ENCODE assay signal across 8 cellular contexts in genomic region chr1:183025782-183026774, GRCh38. TPM values are rescaled to one million over a fixed set of nuclear protein-coding genes. Genes with fewer than 3 reads are reported as not detected.
DNase-seq lines count a peak whose midpoint lies in the region; ATAC-seq and TF ChIP-seq lines count a peak whose summit lies in the region.

No MANE protein-coding gene starts in this region.

- peaks cover 21% of the 10 kb centered on the region; the same call in 1 of the 2 replicates for H3F3A ChIP-seq in SU-DHL-6 (ENCODE audit: insufficient read depth)

- WGBS in adrenal gland, 4 donors = 48 to 65% (median 52%) methylated on average over 4 of the region's 4 CpGs

- H3K9me2 ChIP-seq in SU-DHL-6 (replicated peaks; ENCODE audit: insufficient read depth, low read length) = no peaks in the 10 kb centered on the region

- H3K27me3 ChIP-seq in SU-DHL-6 (ENCODE audit: low read length) (no peaks in the 10 kb centered on the region), kidney epithelial cell (ENCODE audit: control insufficient read depth, insufficient read depth, low read length) (no peaks in the 10 kb centered on the region), adrenal gland (no peaks in the 10 kb centered on the region)

- peaks cover 9% of the 10 kb centered on the region for H3K36me3 Mint-ChIP-seq in natural killer cell
- peaks cover 4% of the 10 kb centered on the region for H3K36me3 Mint-ChIP-seq in natural killer cell treated with Interleukin-12 subunit alpha and Interleukin-12 subunit beta and Interleukin-15 and Interleukin-18, amount 100 ng/mL, for 72 hours

- TF ChIP-seq CTCF in natural killer cell (IDR thresholded peaks at IDR 0.05) (no peak), SU-DHL-6 (IDR thresholded peaks at IDR 0.05; ENCODE audit: insufficient read depth, low read length, poor library complexity, severe bottlenecking) (no peak), kidney epithelial cell (IDR thresholded peaks at IDR 0.05; ENCODE audit: insufficient read depth, low read length, poor library complexity, severe bottlenecking) (no peak), adrenal gland (IDR thresholded peaks at IDR 0.05) (no peak)

- H3K36me3 ChIP-seq in SU-DHL-6 (ENCODE audit: low read length) (peaks cover 8% of the 10 kb centered on the region; the same call in 1 of the 2 replicates), kidney epithelial cell (ENCODE audit: control insufficient read depth, insufficient read depth, low read length) (no peaks in the 10 kb centered on the region), adrenal gland (replicated peaks in 1 of 2) (no peaks in the 10 kb centered on the region)

- peak overlapping the region; percentile 82 for H3K4me2 ChIP-seq in SU-DHL-6 (ENCODE audit: low read depth, low read length, poor library complexity, severe bottlenecking)

- H3K9me3 ChIP-seq in SU-DHL-6 (ENCODE audit: insufficient read depth, low read length) (no peaks in the 10 kb centered on the region), adrenal gland (replicated peaks in 1 of 3) (no peaks in the 10 kb centered on the region)

- H4K20me1 ChIP-seq in SU-DHL-6 (ENCODE audit: low read depth, low read length) = peaks cover 24% of the 10 kb centered on the region

- DNase-seq in natural killer cell = no peak
- DNase-seq in natural killer cell treated with Interleukin-12 subunit alpha and Interleukin-12 subunit beta and Interleukin-15 and Interleukin-18, amount 100 ng/mL, for 72 hours (ENCODE audit: low spot score) = no peak
- DNase-seq in kidney epithelial cell (ENCODE audit: low read depth) = no peak
- DNase-seq in NCI-H446 (lab: John Stamatoyannopoulos, UW) = no peak
- no peak for DNase-seq in SIG-M5 treated with dmso at 0.1 percent for 504 hours (lab: John Stamatoyannopoulos, UW; ENCODE audit: unreplicated experiment)
- no peak for DNase-seq in adrenal gland
- no peak for DNase-seq in NCI-H510A (lab: John Stamatoyannopoulos, UW)

- H3K27ac ChIP-seq in SU-DHL-6 (ENCODE audit: low read depth, low read length) = no peak overlapping the region
- no peak overlapping the region for H3K27ac ChIP-seq in adrenal gland

- H3K9ac ChIP-seq in SU-DHL-6 (ENCODE audit: low read length) = no peak overlapping the region

- peaks cover 50 to 74% of the 10 kb centered on the region in 2 donors for H3K27me3 Mint-ChIP-seq in natural killer cell (ENCODE audit: low read depth in 2 of 2)
- peaks cover 44 to 69% of the 10 kb centered on the region in 2 donors for H3K27me3 Mint-ChIP-seq in natural killer cell treated with Interleukin-12 subunit alpha and Interleukin-12 subunit beta and Interleukin-15 and Interleukin-18, amount 100 ng/mL, for 72 hours

- H3K9me3 Mint-ChIP-seq in natural killer cell = no peaks in the 10 kb centered on the region
- no peaks in the 10 kb centered on the region for H3K9me3 Mint-ChIP-seq in natural killer cell treated with Interleukin-12 subunit alpha and Interleukin-12 subunit beta and Interleukin-15 and Interleukin-18, amount 100 ng/mL, for 72 hours

- peaks cover 4% of the 10 kb centered on the region; the same call in 1 of the 2 replicates for H3K79me2 ChIP-seq in SU-DHL-6 (ENCODE audit: insufficient read depth, low read length)

- ATAC-seq in natural killer cell = no peak
- no peak for ATAC-seq in natural killer cell treated with Interleukin-12 subunit alpha and Interleukin-12 subunit beta and Interleukin-15 and Interleukin-18, amount 100 ng/mL, for 72 hours

- peaks cover 0 to 63% of the 10 kb centered on the region in 2 donors for H3K4me1 ChIP-seq in adrenal gland (replicated peaks in 1 of 2)

- H3K4me3 Mint-ChIP-seq in natural killer cell = peak overlapping the region; percentile 40
- no peak overlapping the region for H3K4me3 Mint-ChIP-seq in natural killer cell treated with Interleukin-12 subunit alpha and Interleukin-12 subunit beta and Interleukin-15 and Interleukin-18, amount 100 ng/mL, for 72 hours

- peaks cover 10 to 18% of the 10 kb centered on the region in 2 donors for H3K4me1 Mint-ChIP-seq in natural killer cell
- H3K4me1 Mint-ChIP-seq in natural killer cell treated with Interleukin-12 subunit alpha and Interleukin-12 subunit beta and Interleukin-15 and Interleukin-18, amount 100 ng/mL, for 72 hours (ENCODE audit: low read depth in 2 of 2) = peaks cover 17 to 18% of the 10 kb centered on the region in 2 donors

- TF ChIP-seq POLR2A in adrenal gland (IDR thresholded peaks at IDR 0.05) = no peak

- H3K4me3 ChIP-seq in SU-DHL-6 (ENCODE audit: insufficient read depth, low read length, poor library complexity, severe bottlenecking) (no peak overlapping the region), kidney epithelial cell (ENCODE audit: low read depth, low read length) (peak overlapping the region; percentile 66), adrenal gland (peak overlapping the region in 1 of 4 donors; percentile 57)

- no peak overlapping the region for H3K27ac Mint-ChIP-seq in natural killer cell
- H3K27ac Mint-ChIP-seq in natural killer cell treated with Interleukin-12 subunit alpha and Interleukin-12 subunit beta and Interleukin-15 and Interleukin-18, amount 100 ng/mL, for 72 hours = no peak overlapping the region

- H2AFZ ChIP-seq in SU-DHL-6 (ENCODE audit: low read depth, low read length, severe bottlenecking) = no peak overlapping the region

- intact Hi-C loops in natural killer cell (cut with micrococcal nuclease) = no loop called here
- intact Hi-C loops in adrenal gland (cut with DNase I) = loop anchor here in 1 of 2 donors (10.0 kb wide), 1 partner anchor 49 kb away; no protein-coding TSS in a partner anchor

RNA-seq across cellular contexts. Expression of gene LAMC1, which starts 2.9 kb away (rescaled TPM):
- total RNA-seq in natural killer cell (under 1 TPM; 0.33 to 0.66 (median 0.58) TPM), kidney epithelial cell (172 and 207 TPM in 2 replicates), adrenal gland (100 to 1,000 TPM in 2 of 8 donors, 10 to 100 TPM in 6; 65.3 to 110 (median 82.8) TPM)
- total RNA-seq in natural killer cell treated with Interleukin-12 subunit alpha and Interleukin-12 subunit beta and Interleukin-15 and Interleukin-18, amount 100 ng/mL, for 72 hours = under 1 TPM; 0.64 to 0.84 TPM
- polyA plus RNA-seq in adrenal gland = 10 to 100 TPM; 12.3 to 49.8 (median 17.5) TPM

Comparison
In these comparisons a context has a peak if more than half of its experiments do, and no peak if none do; other contexts are left out.
1. RNA of gene LAMC1, which starts 2.9 kb away (total RNA-seq): 172 to 207 TPM in kidney epithelial cell and 65.3 to 110 TPM in adrenal gland; 0.64 to 0.84 TPM in natural killer cell treated with Interleukin-12 subunit alpha and Interleukin-12 subunit beta and Interleukin-15 and Interleukin-18, amount 100 ng/mL, for 72 hours and 0.33 to 0.66 TPM in natural killer cell; every median in the first group is over 10 times any median in the second.